ENCODE assay signal across 8 cellular contexts in the genomic region with DNA sequence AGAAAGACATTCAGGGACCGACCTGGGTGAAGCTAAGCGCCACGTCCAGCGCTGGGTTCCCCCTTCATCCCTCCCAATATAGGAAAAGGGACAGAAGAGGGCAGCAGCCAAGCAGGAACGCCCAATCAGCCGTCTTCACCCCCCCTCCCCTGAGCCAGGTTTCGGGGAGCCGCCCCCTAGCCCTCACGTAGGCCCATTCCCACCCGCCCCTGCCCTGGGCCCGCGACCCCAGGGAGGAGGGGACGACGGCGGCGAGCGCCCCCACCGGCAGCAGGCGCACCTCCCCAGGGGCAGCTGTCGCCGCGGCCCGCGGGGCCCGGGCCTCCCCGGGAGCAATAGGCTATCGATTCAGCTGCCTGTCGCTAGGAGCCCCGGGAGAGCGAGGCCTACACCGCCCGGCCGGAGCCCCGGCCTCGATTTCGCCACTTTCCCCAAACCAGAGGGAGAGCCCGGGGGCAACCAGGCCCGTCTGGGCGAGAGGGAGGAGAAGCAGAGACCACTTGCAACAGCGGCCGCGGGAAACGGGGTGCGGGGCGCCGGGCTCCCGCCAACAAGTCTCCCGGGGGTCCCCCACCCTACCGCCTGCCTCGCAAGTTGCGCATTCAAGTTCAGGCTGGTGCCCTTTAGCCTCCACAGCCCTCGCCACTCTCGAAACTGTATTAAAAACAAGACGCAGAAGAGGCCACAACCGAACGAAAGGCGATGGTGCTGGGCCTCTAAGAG. TPM values are rescaled to one million over a fixed set of nuclear protein-coding genes. Genes with fewer than 3 reads are reported as not detected.
DNase-seq lines count a peak whose midpoint lies in the region; ATAC-seq and TF ChIP-seq lines count a peak whose summit lies in the region.

No MANE protein-coding gene starts in this region.

- ATAC-seq in GM19023 (IDR thresholded peaks at IDR 0.05; ENCODE audit: unreplicated experiment) (peak; percentile 46), HG03520 (IDR thresholded peaks at IDR 0.05; ENCODE audit: unreplicated experiment) (peak; percentile 47)
- ATAC-seq in effector memory CD8-positive, alpha-beta T cell (replicated peaks), result peak; percentile 49

- peaks cover 0 to 18% of the 10 kb centered on the region in 2 experiments for H3K36me3 ChIP-seq in mesenchymal stem cell (ENCODE audit: control insufficient read depth in 1 of 2, insufficient read depth in 2 of 2, low read depth in 1 of 2, low read length in 2 of 2)

- H3K27ac ChIP-seq in mesenchymal stem cell (ENCODE audit: low read length, poor library complexity, severe bottlenecking), result peak overlapping the region; percentile 97

- H3K27me3 Mint-ChIP-seq in effector memory CD8-positive, alpha-beta T cell, result no peaks in the 10 kb centered on the region

- H3K9me3 Mint-ChIP-seq in effector memory CD8-positive, alpha-beta T cell, result no peaks in the 10 kb centered on the region

- peak overlapping the region; percentile 66 to 70 for H2BK12ac ChIP-seq in mesenchymal stem cell (ENCODE audit: low read length in 2 of 2)

- peak overlapping the region; percentile 80 for H4K91ac ChIP-seq in mesenchymal stem cell (ENCODE audit: low read length)

- no peaks in the 10 kb centered on the region for H3K27me3 ChIP-seq in mesenchymal stem cell (ENCODE audit: control insufficient read depth in 1 of 2, insufficient read depth in 1 of 2, low read length in 2 of 2)

- H4K8ac ChIP-seq in mesenchymal stem cell (ENCODE audit: low read length), result peak overlapping the region; percentile 96

- peak overlapping the region; percentile 93 to 96 for H3K27ac Mint-ChIP-seq in effector memory CD8-positive, alpha-beta T cell

- peak overlapping the region; percentile 71 for H3K4me2 ChIP-seq in mesenchymal stem cell (ENCODE audit: low read length, poor library complexity, severe bottlenecking)

- H2AFZ ChIP-seq in mesenchymal stem cell (ENCODE audit: low read depth, low read length), result peak overlapping the region; percentile 81

- H3K4me3 Mint-ChIP-seq in effector memory CD8-positive, alpha-beta T cell, result peak overlapping the region; percentile 96

- under 1% methylated on average over 48 of the region's 57 CpGs for WGBS in mesenchymal stem cell

- peak overlapping the region; percentile 96 for H3K9ac ChIP-seq in mesenchymal stem cell (ENCODE audit: low read length)

- H3K9me3 ChIP-seq in mesenchymal stem cell (ENCODE audit: control insufficient read depth, low read length), result no peaks in the 10 kb centered on the region

- H3K36me3 Mint-ChIP-seq in effector memory CD8-positive, alpha-beta T cell (ENCODE audit: insufficient read depth), result peaks cover 36% of the 10 kb centered on the region

- peaks cover 3% of the 10 kb centered on the region for H3K79me1 ChIP-seq in mesenchymal stem cell (replicated peaks; ENCODE audit: low read length, poor library complexity, severe bottlenecking)

- H3K23ac ChIP-seq in mesenchymal stem cell (ENCODE audit: low read length in 2 of 2), result peak overlapping the region in 1 of 2 experiments; percentile 87

- H2BK120ac ChIP-seq in mesenchymal stem cell (ENCODE audit: low read depth, low read length), result peak overlapping the region; percentile 79

- H2BK15ac ChIP-seq in mesenchymal stem cell (ENCODE audit: low read depth, poor library complexity, severe bottlenecking), result peak overlapping the region; percentile 94

- peaks cover 28 to 49% of the 10 kb centered on the region in 2 donors for H3K4me1 Mint-ChIP-seq in effector memory CD8-positive, alpha-beta T cell (ENCODE audit: low read depth in 2 of 2)

- no peak for DNase-seq in AG09319 (ENCODE audit: extremely low read depth, low read depth)
- peak; percentile 66 for DNase-seq in NOMO-1 treated with DMSO at 0.1 percent for 48 hours (lab: John Stamatoyannopoulos, UW; ENCODE audit: unreplicated experiment)
- peak; percentile 63 to 66 (median 64) for DNase-seq in activated CD8-positive, alpha-beta memory T cell treated with anti-CD3 and anti-CD28 coated beads for 48 hours (ENCODE audit: low read depth in 2 of 3, low spot score in 2 of 3)
- DNase-seq in effector memory CD8-positive, alpha-beta T cell, result peak; percentile 66 to 72 (median 69)
- DNase-seq in mesenchymal stem cell, result peak; percentile 77
- peak; percentile 71 for DNase-seq in stimulated activated CD8-positive, alpha-beta memory T cell treated with anti-CD3 and anti-CD28 coated beads, Interleukin-12 subunit alpha, Interleukin-12 subunit beta, amount 100 ng/mL, for 4 hours (ENCODE audit: low read depth)

- peak; percentile 29 for TF ChIP-seq CTCF in AG09319 (IDR thresholded peaks at IDR 0.05; ENCODE audit: low read depth, low read length)

- peak overlapping the region; percentile 81 to 92 for H3K14ac ChIP-seq in mesenchymal stem cell (ENCODE audit: low read length in 2 of 2)

- H3K18ac ChIP-seq in mesenchymal stem cell (ENCODE audit: low read depth in 1 of 2, low read length in 2 of 2), result peak overlapping the region; percentile 90 to 97

- H2AK5ac ChIP-seq in mesenchymal stem cell (ENCODE audit: low read length, severe bottlenecking), result peak overlapping the region; percentile 93

- H3K4me3 ChIP-seq in mesenchymal stem cell (ENCODE audit: insufficient read depth in 1 of 2, low read depth in 1 of 2, low read length in 2 of 2), result peak overlapping the region; percentile 86 to 93

- peak overlapping the region; percentile 92 for H2BK5ac ChIP-seq in mesenchymal stem cell (ENCODE audit: low read depth, low read length, poor library complexity, severe bottlenecking)

- peaks cover 5% of the 10 kb centered on the region for H3K4me1 ChIP-seq in mesenchymal stem cell (ENCODE audit: control insufficient read depth, insufficient read depth, low read depth, low read length)

- H3K4ac ChIP-seq in mesenchymal stem cell (ENCODE audit: low read depth in 1 of 2, low read length in 2 of 2), result peak overlapping the region; percentile 75 to 98

RNA-seq across cellular contexts. Expression of a gene that starts 1.3 kb away (rescaled TPM):
- polyA plus RNA-seq in mesenchymal stem cell (2013, experiment 1 of 2), result 42.5 TPM
- 39.8 TPM for polyA plus RNA-seq in mesenchymal stem cell (2013, experiment 2 of 2)

RNA-seq across cellular contexts. Expression of a gene that starts 39.7 kb away (rescaled TPM):
- 14.8 TPM for polyA plus RNA-seq in mesenchymal stem cell (2013, experiment 1 of 2)
- 14.9 TPM for polyA plus RNA-seq in mesenchymal stem cell (2013, experiment 2 of 2)
